15 cellular contexts compared by ENCODE assay signal in genomic region chr2:121475811-121476571, GRCh38. TPM values are rescaled to one million over a fixed set of nuclear protein-coding genes. Genes with fewer than 3 reads are reported as not detected.
A peak's percentile ranks its signal among the peaks of the same experiment; 100 is the strongest.
DNase-seq lines count a peak whose midpoint lies in the region; TF ChIP-seq lines count a peak whose summit lies in the region.
"Had no signal": no experiment of that assay in that cellular context is flagged by ENCODE, and none has a peak within 500 bp of the region (broad histone marks: within the 10 kb centered on the region; RNA-seq: fewer than 3 reads in every experiment).

No MANE protein-coding gene starts in this region.

- no peaks in the 10 kb centered on the region for H3K9me3 Mint-ChIP-seq in endodermal cell

- H3K9me2 ChIP-seq in neural cell (ENCODE audit: insufficient read depth, low read length) = no peaks in the 10 kb centered on the region

- H3K79me2 ChIP-seq in neural cell (replicated peaks; ENCODE audit: insufficient read depth, low read length) = peaks cover 25% of the 10 kb centered on the region

- no peaks in the 10 kb centered on the region for H3K27me3 Mint-ChIP-seq in endodermal cell (ENCODE audit: insufficient read depth)
- H3K27me3 Mint-ChIP-seq: activated CD4-positive, alpha-beta T cell treated with anti-CD3 and anti-CD28 coated beads for 36 hours had no signal

- peaks cover 83% of the 10 kb centered on the region for H3K4me1 Mint-ChIP-seq in endodermal cell

- peaks cover 6% of the 10 kb centered on the region for H3K36me3 Mint-ChIP-seq in endodermal cell (ENCODE audit: low read depth)

- TF ChIP-seq CTCF in endodermal cell (conservative IDR thresholded peaks at IDR 0.05) (no peak), neural cell (IDR thresholded peaks at IDR 0.05; ENCODE audit: poor library complexity, severe bottlenecking) (no peak)

- H3K27ac ChIP-seq in endodermal cell (ENCODE audit: low read depth, low read length) (no peak overlapping the region), neural cell (ENCODE audit: low read length) (peak overlapping the region; percentile 45)
- H3K27ac ChIP-seq: hepatocyte, KMS-11, thyroid gland had no signal

- peaks cover 3% of the 10 kb centered on the region for H3F3A ChIP-seq in neural cell (ENCODE audit: insufficient read depth, low read length, poor library complexity, severe bottlenecking)

- DNase-seq in GM03348 (ENCODE audit: low spot score) = peak; percentile 15
- peak; percentile 18 for DNase-seq in NCI-H226
- no peak for DNase-seq in endodermal cell
- DNase-seq in GF-D8 (lab: John Stamatoyannopoulos, UW) = no peak
- no peak for DNase-seq in activated CD4-positive, CD25-positive, alpha-beta regulatory T cell treated with anti-CD3 and anti-CD28 coated beads, Interleukin-2, amount 50 U/mL, for 72 hours
- DNase-seq in stimulated activated CD4-positive, alpha-beta T cell treated with anti-CD3 and anti-CD28 coated beads, Interleukin-15, amount 100 ng/mL, for 24 hours = no peak
- no peak for DNase-seq in NCI-H2107 (lab: John Stamatoyannopoulos, UW)
- DNase-seq: activated CD4-positive, alpha-beta T cell treated with anti-CD3 and anti-CD28 coated beads for 36 hours; NCI-H2029; thyroid gland had no signal

- no peaks in the 10 kb centered on the region for H3K9me3 ChIP-seq in endodermal cell (ENCODE audit: control insufficient read depth, low read length)
- H3K9me3 ChIP-seq in neural cell (ENCODE audit: low read length) = no peaks in the 10 kb centered on the region
- H3K9me3 ChIP-seq: thyroid gland had no signal

- H3K36me3 ChIP-seq in endodermal cell (ENCODE audit: control insufficient read depth, insufficient read depth, low read length) (peaks cover 2% of the 10 kb centered on the region), neural cell (ENCODE audit: insufficient read depth, low read length) (no peaks in the 10 kb centered on the region)
- H3K36me3 ChIP-seq: thyroid gland had no signal

- H3K4me3 ChIP-seq in endodermal cell (ENCODE audit: low read length) = no peak overlapping the region
- H3K4me3 ChIP-seq in neural cell (ENCODE audit: low read length) = peak overlapping the region; percentile 37
- H3K4me3 ChIP-seq: hepatocyte, thyroid gland had no signal

- no peak for TF ChIP-seq EP300 in neural cell (conservative IDR thresholded peaks at IDR 0.05; ENCODE audit: poor library complexity, severe bottlenecking)

- H3K27me3 ChIP-seq in endodermal cell (ENCODE audit: control insufficient read depth, insufficient read depth, low read length, poor library complexity, severe bottlenecking) (no peaks in the 10 kb centered on the region), neural cell (ENCODE audit: insufficient read depth, low read depth, low read length) (no peaks in the 10 kb centered on the region)
- H3K27me3 ChIP-seq: hepatocyte, thyroid gland had no signal

- peak overlapping the region; percentile 23 for H3K27ac Mint-ChIP-seq in endodermal cell
- H3K27ac Mint-ChIP-seq: activated CD4-positive, alpha-beta T cell treated with anti-CD3 and anti-CD28 coated beads for 36 hours had no signal

- H3K9ac ChIP-seq in endodermal cell (ENCODE audit: extremely low read depth, low read length, poor library complexity, severe bottlenecking) (no peak overlapping the region), neural cell (ENCODE audit: low read length) (no peak overlapping the region)
- H3K9ac ChIP-seq: KMS-11 had no signal

- H4K20me1 ChIP-seq in neural cell (ENCODE audit: insufficient read depth) = no peaks in the 10 kb centered on the region

- peak overlapping the region; percentile 3 for H3K4me2 ChIP-seq in neural cell (ENCODE audit: low read length)
- H3K4me2 ChIP-seq: hepatocyte, KMS-11 had no signal

- H3K4me3 Mint-ChIP-seq in endodermal cell = no peak overlapping the region
- H3K4me3 Mint-ChIP-seq: activated CD4-positive, alpha-beta T cell treated with anti-CD3 and anti-CD28 coated beads for 36 hours had no signal

- no peak for TF ChIP-seq RAD21 in neural cell (conservative IDR thresholded peaks at IDR 0.05)

- peaks cover 47% of the 10 kb centered on the region for H3K4me1 ChIP-seq in endodermal cell (ENCODE audit: control insufficient read depth, insufficient read depth, low read length)

- H2AFZ ChIP-seq in neural cell (ENCODE audit: low read depth, low read length) = no peak overlapping the region
- H2AFZ ChIP-seq: hepatocyte had no signal

- 90 to 96% methylated on average over 4 of the region's 4 CpGs for WGBS in endodermal cell (ENCODE audit: insufficient coverage in 1 of 2, insufficient read length in 1 of 2), 2 experiments

TF ChIP-seq in neural cell, 6 proteins besides CTCF, POLR2A, EP300 and RAD21:
- TF ChIP-seq SMC3 (conservative IDR thresholded peaks at IDR 0.05; ENCODE audit: poor library complexity) (no peak), MXI1 (conservative IDR thresholded peaks at IDR 0.05; ENCODE audit: poor library complexity, severe bottlenecking) (no peak), POLR2AphosphoS5 (IDR thresholded peaks at IDR 0.05) (no peak), EZH2 (IDR thresholded peaks at IDR 0.05; ENCODE audit: borderline replicate concordance, insufficient read depth, low read length, poor library complexity, severe bottlenecking) (no peak), TAF1 (IDR thresholded peaks at IDR 0.05; ENCODE audit: low read depth) (no peak), REST (IDR thresholded peaks at IDR 0.05; ENCODE audit: borderline replicate concordance) (no peak)
TF ChIP-seq in neural cell: peak in this region for 0.

RNA-seq across cellular contexts. Expression of gene RNU4ATAC, which starts 54.7 kb away (rescaled TPM):
- not detected for total RNA-seq in endodermal cell
- polyA plus RNA-seq in endodermal cell (2013, experiment 1 of 2) = 2,034 TPM
- polyA plus RNA-seq in endodermal cell (2013, experiment 2 of 2) = 2,520 TPM
- not detected in 2 replicates for polyA plus RNA-seq in neural cell
- not detected in 2 replicates for polyA minus RNA-seq in neural cell
- total RNA-seq: activated CD4-positive, alpha-beta T cell treated with anti-CD3 and anti-CD28 coated beads for 36 hours; endothelial cell of umbilical vein; hepatocyte; liver; thyroid gland had no signal
- polyA plus RNA-seq: endothelial cell of umbilical vein had no signal

Comparison
In these comparisons a context has a peak if more than half of its experiments do, and no peak if none do; other contexts are left out.
1. DNase-seq: peak in GM03348 (single experiment) and NCI-H226 (single experiment); none in endodermal cell (single experiment), GF-D8 (single experiment), activated CD4-positive, CD25-positive, alpha-beta regulatory T cell treated with anti-CD3 and anti-CD28 coated beads, Interleukin-2, amount 50 U/mL, for 72 hours (single experiment), stimulated activated CD4-positive, alpha-beta T cell treated with anti-CD3 and anti-CD28 coated beads, Interleukin-15, amount 100 ng/mL, for 24 hours (single experiment) and NCI-H2107 (single experiment).